In the genomic region with DNA sequence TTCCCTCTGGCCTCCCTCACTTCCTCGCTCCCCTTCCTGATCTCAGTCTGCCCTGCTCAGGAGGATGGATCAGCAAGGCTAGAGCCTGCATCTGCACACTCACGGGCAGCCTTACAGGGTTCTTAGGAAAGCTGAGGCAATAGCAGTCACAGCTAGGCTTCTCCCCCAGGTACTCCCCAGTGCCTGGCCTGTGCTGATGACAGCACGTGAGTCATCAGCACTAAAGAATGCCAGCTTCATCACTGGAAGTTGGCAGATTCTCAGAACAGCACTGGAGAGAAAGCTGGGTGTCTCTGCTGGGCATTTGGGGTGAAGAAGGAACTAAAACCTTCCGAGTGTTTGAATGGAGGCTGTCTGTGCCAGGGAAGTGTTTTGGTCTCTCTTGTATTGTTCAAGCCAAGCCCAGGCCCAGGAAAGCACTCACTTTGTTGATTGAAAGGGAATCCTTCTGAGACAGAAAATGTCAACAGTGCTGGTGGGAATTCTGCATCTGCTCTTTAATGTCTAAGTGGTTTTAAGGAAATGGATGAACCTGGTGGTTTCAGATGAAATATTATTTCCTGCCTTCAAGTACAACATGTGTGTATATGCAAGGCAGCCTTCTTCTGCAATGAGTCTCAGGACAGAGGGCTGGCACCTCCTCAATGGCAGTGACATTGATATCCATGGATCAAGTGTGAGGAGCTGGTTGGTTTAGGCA, we compare ENCODE assay signal across 8 cellular contexts.
DNase-seq lines count a peak whose midpoint lies in the region; ATAC-seq and TF ChIP-seq lines count a peak whose summit lies in the region.

No MANE protein-coding gene starts in this region.

- no peaks in the 10 kb centered on the region for H3K4me1 Mint-ChIP-seq in activated CD8-positive, alpha-beta T cell treated with anti-CD3 and anti-CD28 coated beads for 36 hours (ENCODE audit: low read depth)
- no peaks in the 10 kb centered on the region for H3K4me1 Mint-ChIP-seq in activated CD8-positive, alpha-beta T cell treated with anti-CD3 and anti-CD28 coated beads, Interleukin-2, amount 10 ng/mL, durations not matched to agents 7 days and 5 days (ENCODE audit: low read depth)

- H3K27ac Mint-ChIP-seq in activated CD8-positive, alpha-beta T cell treated with anti-CD3 and anti-CD28 coated beads for 36 hours, result no peak overlapping the region
- H3K27ac Mint-ChIP-seq in activated CD8-positive, alpha-beta T cell treated with anti-CD3 and anti-CD28 coated beads, Interleukin-2, amount 10 ng/mL, durations not matched to agents 7 days and 5 days, result no peak overlapping the region

- H3K36me3 Mint-ChIP-seq in activated CD8-positive, alpha-beta T cell treated with anti-CD3 and anti-CD28 coated beads for 36 hours (ENCODE audit: low read depth), result no peaks in the 10 kb centered on the region
- H3K36me3 Mint-ChIP-seq in activated CD8-positive, alpha-beta T cell treated with anti-CD3 and anti-CD28 coated beads, Interleukin-2, amount 10 ng/mL, durations not matched to agents 7 days and 5 days (ENCODE audit: low read depth), result no peaks in the 10 kb centered on the region

- no peak for TF ChIP-seq CTCF in activated CD8-positive, alpha-beta T cell treated with anti-CD3 and anti-CD28 coated beads for 36 hours (IDR thresholded peaks at IDR 0.05)

- CTCF ChIA-PET in activated CD8-positive, alpha-beta T cell treated with anti-CD3 and anti-CD28 coated beads for 36 hours (lab: Charles Lee), result no interaction called here
- CTCF ChIA-PET in activated CD8-positive, alpha-beta T cell treated with anti-CD3 and anti-CD28 coated beads, Interleukin-2, amount 10 ng/mL, durations not matched to agents 7 days and 5 days (lab: Charles Lee), result no interaction called here

- H3K27me3 Mint-ChIP-seq in activated CD8-positive, alpha-beta T cell treated with anti-CD3 and anti-CD28 coated beads for 36 hours, result no peaks in the 10 kb centered on the region
- peaks cover 7% of the 10 kb centered on the region for H3K27me3 Mint-ChIP-seq in activated CD8-positive, alpha-beta T cell treated with anti-CD3 and anti-CD28 coated beads, Interleukin-2, amount 10 ng/mL, durations not matched to agents 7 days and 5 days (ENCODE audit: low read depth)

- DNase-seq in activated CD8-positive, alpha-beta T cell treated with anti-CD3 and anti-CD28 coated beads for 36 hours, result peak; percentile 5
- DNase-seq in activated CD8-positive, alpha-beta T cell treated with anti-CD3 and anti-CD28 coated beads, Interleukin-2, amount 10 ng/mL, durations not matched to agents 7 days and 5 days, result no peak
- DNase-seq in NCI-H460 (ENCODE audit: extremely low read depth, low read depth) (peak; percentile 50), renal cortical epithelial cell (ENCODE audit: low read depth) (peak; percentile 79), ureter (ENCODE audit: low spot score) (no peak)
- DNase-seq in activated CD8-positive, alpha-beta memory T cell treated with anti-CD3 and anti-CD28 coated beads for 24 hours, result no peak
- DNase-seq in activated effector memory CD4-positive, alpha-beta T cell treated with Interleukin-2 at 50 U/mL for 16 hours, result no peak

- intact Hi-C loops in activated CD8-positive, alpha-beta T cell treated with anti-CD3 and anti-CD28 coated beads for 36 hours (cut with micrococcal nuclease), result no loop called here

- H3K4me3 Mint-ChIP-seq in activated CD8-positive, alpha-beta T cell treated with anti-CD3 and anti-CD28 coated beads for 36 hours, result no peak overlapping the region
- no peak overlapping the region for H3K4me3 Mint-ChIP-seq in activated CD8-positive, alpha-beta T cell treated with anti-CD3 and anti-CD28 coated beads, Interleukin-2, amount 10 ng/mL, durations not matched to agents 7 days and 5 days

- no peak for ATAC-seq in activated CD8-positive, alpha-beta T cell treated with anti-CD3 and anti-CD28 coated beads for 36 hours
- ATAC-seq in activated CD8-positive, alpha-beta T cell treated with anti-CD3 and anti-CD28 coated beads, Interleukin-2, amount 10 ng/mL, durations not matched to agents 7 days and 5 days, result no peak
- ATAC-seq in esophagus mucosa, result peak; percentile 96

- no peaks in the 10 kb centered on the region for H3K9me3 Mint-ChIP-seq in activated CD8-positive, alpha-beta T cell treated with anti-CD3 and anti-CD28 coated beads for 36 hours
- no peaks in the 10 kb centered on the region for H3K9me3 Mint-ChIP-seq in activated CD8-positive, alpha-beta T cell treated with anti-CD3 and anti-CD28 coated beads, Interleukin-2, amount 10 ng/mL, durations not matched to agents 7 days and 5 days (ENCODE audit: insufficient read depth)

- POLR2A ChIA-PET in activated CD8-positive, alpha-beta T cell treated with anti-CD3 and anti-CD28 coated beads for 36 hours (lab: Charles Lee), result interaction anchor here (0.6 kb wide), 1 partner anchor 60 kb away, joined by 3 read pairs; no protein-coding TSS in a partner anchor
- POLR2A ChIA-PET in activated CD8-positive, alpha-beta T cell treated with anti-CD3 and anti-CD28 coated beads, Interleukin-2, amount 10 ng/mL, durations not matched to agents 7 days and 5 days (lab: Charles Lee), result no interaction called here

Comparison
In these comparisons a context has a peak if more than half of its experiments do, and no peak if none do; other contexts are left out.
1. DNase-seq: peak in activated CD8-positive, alpha-beta T cell treated with anti-CD3 and anti-CD28 coated beads for 36 hours (single experiment), NCI-H460 (single experiment) and renal cortical epithelial cell (single experiment); none in activated CD8-positive, alpha-beta T cell treated with anti-CD3 and anti-CD28 coated beads, Interleukin-2, amount 10 ng/mL, durations not matched to agents 7 days and 5 days (single experiment), ureter (single experiment), activated CD8-positive, alpha-beta memory T cell treated with anti-CD3 and anti-CD28 coated beads for 24 hours (single experiment) and activated effector memory CD4-positive, alpha-beta T cell treated with Interleukin-2 at 50 U/mL for 16 hours (single experiment).